Comparison of ENCODE assay signal across 22 cellular contexts in genomic region chr19:5694952-5695648, GRCh38. TPM values are rescaled to one million over a fixed set of nuclear protein-coding genes. Genes with fewer than 3 reads are reported as not detected.
DNase-seq lines count a peak whose midpoint lies in the region; ATAC-seq and TF ChIP-seq lines count a peak whose summit lies in the region.
"Had no signal": no experiment of that assay in that cellular context is flagged by ENCODE, and none has a peak within 500 bp of the region (broad histone marks: within the 10 kb centered on the region; RNA-seq: fewer than 3 reads in every experiment).

No MANE protein-coding gene starts in this region.

- CTCF ChIA-PET in activated CD4-positive, alpha-beta T cell treated with anti-CD3 and anti-CD28 coated beads for 36 hours (lab: Charles Lee): no interaction called here

- POLR2A ChIA-PET in activated CD4-positive, alpha-beta T cell treated with anti-CD3 and anti-CD28 coated beads for 36 hours (lab: Charles Lee): interaction anchor here (1.1 kb wide), 1 partner anchor 23 kb away, joined by 7 read pairs; no protein-coding TSS in a partner anchor

- H3K4me1 Mint-ChIP-seq in activated CD4-positive, alpha-beta T cell treated with anti-CD3 and anti-CD28 coated beads for 36 hours: peaks cover 9% of the 10 kb centered on the region

- H3K36me3 ChIP-seq in WERI-Rb-1: peaks cover 86% of the 10 kb centered on the region

- H3K4me3 ChIP-seq in GM12865 (ENCODE audit: low read depth, low read length) (no peak overlapping the region), WERI-Rb-1 (ENCODE audit: low read depth, low read length) (no peak overlapping the region)
- H3K4me3 ChIP-seq: tibial nerve had no signal

- H3K9me3 ChIP-seq in WERI-Rb-1 (ENCODE audit: severe bottlenecking): no peaks in the 10 kb centered on the region
- H3K9me3 ChIP-seq: tibial nerve had no signal

- H3K27ac Mint-ChIP-seq in activated CD4-positive, alpha-beta T cell treated with anti-CD3 and anti-CD28 coated beads for 36 hours: no peak overlapping the region
- H3K27ac Mint-ChIP-seq: natural killer cell treated with Interleukin-12 subunit alpha and Interleukin-12 subunit beta and Interleukin-15 and Interleukin-18, amount 100 ng/mL, for 72 hours; T-helper 1 cell treated with Interleukin-12 subunit alpha and Interleukin-12 subunit beta and Interleukin-4 antibody, amounts not matched to agents 30 μg/mL and 1 μg/mL, for 36 hours had no signal

- H3K27me3 Mint-ChIP-seq in activated CD4-positive, alpha-beta T cell treated with anti-CD3 and anti-CD28 coated beads for 36 hours: no peaks in the 10 kb centered on the region
- H3K27me3 Mint-ChIP-seq: natural killer cell treated with Interleukin-12 subunit alpha and Interleukin-12 subunit beta and Interleukin-15 and Interleukin-18, amount 100 ng/mL, for 72 hours had no signal

- ATAC-seq in activated CD4-positive, alpha-beta T cell treated with anti-CD3 and anti-CD28 coated beads for 36 hours: no peak
- ATAC-seq: foreskin keratinocyte; natural killer cell treated with Interleukin-12 subunit alpha and Interleukin-12 subunit beta and Interleukin-15 and Interleukin-18, amount 100 ng/mL, for 72 hours had no signal

- no peak for TF ChIP-seq CTCF in GM12865 (IDR thresholded peaks at IDR 0.05; ENCODE audit: insufficient read depth, low read depth, low read length, missing control alignments)
- TF ChIP-seq CTCF in WERI-Rb-1 (IDR thresholded peaks at IDR 0.05; ENCODE audit: low read depth, low read length): no peak

- intact Hi-C loops in activated CD4-positive, alpha-beta T cell treated with anti-CD3 and anti-CD28 coated beads for 36 hours (cut with DNase I, micrococcal nuclease): no loop called here

- H3K9me3 Mint-ChIP-seq in activated CD4-positive, alpha-beta T cell treated with anti-CD3 and anti-CD28 coated beads for 36 hours (ENCODE audit: low read depth): no peaks in the 10 kb centered on the region
- H3K9me3 Mint-ChIP-seq: natural killer cell treated with Interleukin-12 subunit alpha and Interleukin-12 subunit beta and Interleukin-15 and Interleukin-18, amount 100 ng/mL, for 72 hours; T-helper 1 cell treated with Interleukin-12 subunit alpha and Interleukin-12 subunit beta and Interleukin-4 antibody, amounts not matched to agents 30 μg/mL and 1 μg/mL, for 36 hours had no signal

- peaks cover 60% of the 10 kb centered on the region for H3K36me3 Mint-ChIP-seq in activated CD4-positive, alpha-beta T cell treated with anti-CD3 and anti-CD28 coated beads for 36 hours (ENCODE audit: low read depth)

- H3K4me3 Mint-ChIP-seq in activated CD4-positive, alpha-beta T cell treated with anti-CD3 and anti-CD28 coated beads for 36 hours: peak overlapping the region; percentile 36
- H3K4me3 Mint-ChIP-seq: natural killer cell treated with Interleukin-12 subunit alpha and Interleukin-12 subunit beta and Interleukin-15 and Interleukin-18, amount 100 ng/mL, for 72 hours; T-helper 1 cell treated with Interleukin-12 subunit alpha and Interleukin-12 subunit beta and Interleukin-4 antibody, amounts not matched to agents 30 μg/mL and 1 μg/mL, for 36 hours had no signal

- no peak for DNase-seq in activated CD4-positive, alpha-beta T cell treated with anti-CD3 and anti-CD28 coated beads for 36 hours
- no peak for DNase-seq in activated CD4-positive, alpha-beta T cell treated with anti-CD3 and anti-CD28 coated beads for 1 hour
- peak; percentile 10 for DNase-seq in GM12865 (ENCODE audit: low read depth)
- DNase-seq in WERI-Rb-1: no peak
- peak; percentile 87 for DNase-seq in mesenteric fat pad (ENCODE audit: low spot score)
- DNase-seq in putamen (ENCODE audit: low spot score): no peak
- DNase-seq in KG1 (lab: John Stamatoyannopoulos, UW): no peak
- no peak for DNase-seq in retina
- DNase-seq: activated gamma-delta T cell treated with Interleukin-2 at 50 U/mL for 16 hours, foreskin keratinocyte, Kasumi-1, mesendoderm, NCI-H1092 treated with DMSO at 0.1 percent for 48 hours, NCI-H2107, NCI-H526, SHP77 had no signal

- no peaks in the 10 kb centered on the region for H3K27me3 ChIP-seq in WERI-Rb-1 (ENCODE audit: insufficient read depth, low read depth, severe bottlenecking)
- H3K27me3 ChIP-seq: foreskin keratinocyte, tibial nerve had no signal

- H3K27ac ChIP-seq in WERI-Rb-1: peak overlapping the region; percentile 37; the same call in 1 of the 2 replicates
- H3K27ac ChIP-seq: C4-2B, epithelial cell of prostate, foreskin keratinocyte, tibial nerve, VCaP had no signal

RNA-seq across cellular contexts. Expression of gene RPL36, which starts 5.0 kb away (rescaled TPM):
- total RNA-seq in activated CD4-positive, alpha-beta T cell treated with anti-CD3 and anti-CD28 coated beads for 36 hours: 1,000 to 10,000 TPM; 1,452 to 1,530 TPM
- total RNA-seq in mesenteric fat pad: 564 TPM

RNA-seq across cellular contexts. Expression of gene HSD11B1L, which starts 14.3 kb away (rescaled TPM):
- total RNA-seq in activated CD4-positive, alpha-beta T cell treated with anti-CD3 and anti-CD28 coated beads for 36 hours: 1 to 10 TPM; 2.0 to 3.2 TPM
- 4.0 TPM for total RNA-seq in mesenteric fat pad

RNA-seq across cellular contexts. Expression of gene MICOS13, which starts 14.8 kb away (rescaled TPM):
- total RNA-seq in activated CD4-positive, alpha-beta T cell treated with anti-CD3 and anti-CD28 coated beads for 36 hours: 10 to 100 TPM; 50.9 to 52.1 TPM
- total RNA-seq in mesenteric fat pad: 75.4 TPM

RNA-seq across cellular contexts. Expression of gene LONP1, which starts 24.8 kb away (rescaled TPM):
- total RNA-seq in activated CD4-positive, alpha-beta T cell treated with anti-CD3 and anti-CD28 coated beads for 36 hours: 100 to 1,000 TPM; 287 to 315 TPM
- total RNA-seq in mesenteric fat pad: 63.9 TPM

RNA-seq across cellular contexts. Expression of gene CATSPERD, which starts 25.3 kb away (rescaled TPM):
- not detected for total RNA-seq in activated CD4-positive, alpha-beta T cell treated with anti-CD3 and anti-CD28 coated beads for 36 hours
- total RNA-seq in mesenteric fat pad: not detected
- total RNA-seq: foreskin keratinocyte; natural killer cell treated with Interleukin-12 subunit alpha and Interleukin-12 subunit beta and Interleukin-15 and Interleukin-18, amount 100 ng/mL, for 72 hours; tibial nerve had no signal

Comparison
In these comparisons a context has a peak if more than half of its experiments do, and no peak if none do; other contexts are left out.
1. DNase-seq: peak in GM12865 (single experiment) and mesenteric fat pad (single experiment); none in activated CD4-positive, alpha-beta T cell treated with anti-CD3 and anti-CD28 coated beads for 36 hours (single experiment), activated CD4-positive, alpha-beta T cell treated with anti-CD3 and anti-CD28 coated beads for 1 hour (single experiment), WERI-Rb-1 (single experiment), putamen (single experiment), KG1 (single experiment) and retina (single experiment).